Comparison of ENCODE assay signal across 21 cellular contexts in the genomic region with DNA sequence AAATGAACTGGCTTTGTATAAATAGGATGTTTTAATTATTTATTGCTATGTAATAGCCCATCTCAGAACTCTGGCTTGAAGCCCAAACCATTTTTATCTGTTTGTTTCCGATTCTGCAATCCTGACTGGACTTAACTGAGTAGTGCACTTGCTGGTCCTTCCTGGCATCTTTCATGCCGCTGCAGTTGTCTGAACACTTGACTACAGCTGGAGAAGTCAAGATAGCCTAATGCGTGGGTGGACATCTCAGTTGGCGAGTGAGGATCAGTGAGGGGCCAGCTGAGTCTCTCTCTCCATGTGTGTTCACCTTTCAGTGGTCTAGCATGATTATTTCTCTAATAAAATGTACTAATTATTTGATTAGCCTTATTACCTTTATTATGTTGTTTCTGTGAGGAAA.
DNase-seq lines count a peak whose midpoint lies in the region; ATAC-seq lines count a peak whose summit lies in the region.
"Had no signal": no experiment of that assay in that cellular context is flagged by ENCODE, and none has a peak within 500 bp of the region (broad histone marks: within the 10 kb centered on the region; RNA-seq: fewer than 3 reads in every experiment).

No MANE protein-coding gene starts in this region.

- H4K91ac ChIP-seq in trophoblast cell (ENCODE audit: low read depth, low read length) = no peak overlapping the region

- no peak overlapping the region for H3K14ac ChIP-seq in trophoblast cell (ENCODE audit: low read length)

- no peak overlapping the region for H2AK5ac ChIP-seq in trophoblast cell (ENCODE audit: low read length)

- ATAC-seq in GM21515 (IDR thresholded peaks at IDR 0.05; ENCODE audit: unreplicated experiment) (no peak), GM18498 (IDR thresholded peaks at IDR 0.05; ENCODE audit: unreplicated experiment) (no peak)
- ATAC-seq: Panc1, SK-N-SH treated with all-trans-retinoic acid at 6 μM for 48 hours had no signal

- H2AFZ ChIP-seq in trophoblast cell (ENCODE audit: insufficient read depth, low read length, poor library complexity) = no peak overlapping the region

- H3K27me3 ChIP-seq in trophoblast cell (ENCODE audit: insufficient read depth, low read length) = no peaks in the 10 kb centered on the region

- H3K79me1 ChIP-seq in trophoblast cell (ENCODE audit: low read length) = no peaks in the 10 kb centered on the region

- no peak overlapping the region for H3K4ac ChIP-seq in trophoblast cell (ENCODE audit: low read depth, low read length)

- no peaks in the 10 kb centered on the region for H3K9me3 ChIP-seq in trophoblast cell (ENCODE audit: insufficient read depth, low read depth, low read length)

- no peaks in the 10 kb centered on the region for H3K79me2 ChIP-seq in trophoblast cell (ENCODE audit: control insufficient read depth, insufficient read depth, low read length, poor library complexity)

- no peak overlapping the region for H3K4me2 ChIP-seq in trophoblast cell (ENCODE audit: low read length)

- H3K4me1 ChIP-seq in trophoblast cell (ENCODE audit: control insufficient read depth in 1 of 2, insufficient read depth in 2 of 2, low read length in 2 of 2) = no peaks in the 10 kb centered on the region

- DNase-seq in NCI-H748 (lab: John Stamatoyannopoulos, UW; ENCODE audit: unreplicated experiment) = peak; percentile 18
- no peak for DNase-seq in NCI-H748 treated with DMSO at 0.1 percent for 48 hours (lab: John Stamatoyannopoulos, UW)
- peak; percentile 16 for DNase-seq in NCI-H69 (lab: John Stamatoyannopoulos, UW)
- peak; percentile 15 for DNase-seq in amniotic epithelial cell (ENCODE audit: low read depth)
- DNase-seq in trophoblast cell = no peak
- DNase-seq: AML-193; CD8-positive, alpha-beta memory T cell; DMS53; GDM1; KBM-7; NCI-H1694; NCI-H2081; NCI-H2171; NCI-H345; NCI-H524; SIG-M5 had no signal

- no peak overlapping the region for H2BK12ac ChIP-seq in trophoblast cell (ENCODE audit: low read length)

- peak overlapping the region; percentile 19 for H3K9ac ChIP-seq in trophoblast cell (ENCODE audit: low read length)

- H3K36me3 ChIP-seq in trophoblast cell (ENCODE audit: control insufficient read depth in 1 of 2, insufficient read depth in 2 of 2, low read length in 2 of 2) = peaks cover 0 to 6% of the 10 kb centered on the region in 2 experiments

- H3K18ac ChIP-seq in trophoblast cell (ENCODE audit: low read length) = no peak overlapping the region

- no peak overlapping the region for H4K8ac ChIP-seq in trophoblast cell (ENCODE audit: low read depth, low read length)

- H4K12ac ChIP-seq in trophoblast cell (ENCODE audit: low read depth, low read length) = no peak overlapping the region

- WGBS in trophoblast cell (ENCODE audit: extremely low coverage, insufficient coverage, insufficient read length) = no CpG with 5 or more reads among the region's 4 CpGs

- H3K23ac ChIP-seq in trophoblast cell (ENCODE audit: low read length) = no peak overlapping the region

- no peak overlapping the region for H3K27ac ChIP-seq in trophoblast cell (ENCODE audit: low read depth, low read length)
- H3K27ac ChIP-seq: C4-2B had no signal

- no peak overlapping the region for H2BK120ac ChIP-seq in trophoblast cell (ENCODE audit: insufficient read depth, low read length, poor library complexity)

- H2BK5ac ChIP-seq in trophoblast cell (ENCODE audit: low read depth, low read length, poor library complexity) = no peak overlapping the region

- H3K4me3 ChIP-seq in trophoblast cell (ENCODE audit: low read depth, low read length) = no peak overlapping the region

Comparison
In these comparisons a context has a peak if more than half of its experiments do, and no peak if none do; other contexts are left out.
1. DNase-seq: peak in NCI-H748 (single experiment), NCI-H69 (single experiment) and amniotic epithelial cell (single experiment); none in NCI-H748 treated with DMSO at 0.1 percent for 48 hours (single experiment) and trophoblast cell (0 of 2).